In the genomic region with DNA sequence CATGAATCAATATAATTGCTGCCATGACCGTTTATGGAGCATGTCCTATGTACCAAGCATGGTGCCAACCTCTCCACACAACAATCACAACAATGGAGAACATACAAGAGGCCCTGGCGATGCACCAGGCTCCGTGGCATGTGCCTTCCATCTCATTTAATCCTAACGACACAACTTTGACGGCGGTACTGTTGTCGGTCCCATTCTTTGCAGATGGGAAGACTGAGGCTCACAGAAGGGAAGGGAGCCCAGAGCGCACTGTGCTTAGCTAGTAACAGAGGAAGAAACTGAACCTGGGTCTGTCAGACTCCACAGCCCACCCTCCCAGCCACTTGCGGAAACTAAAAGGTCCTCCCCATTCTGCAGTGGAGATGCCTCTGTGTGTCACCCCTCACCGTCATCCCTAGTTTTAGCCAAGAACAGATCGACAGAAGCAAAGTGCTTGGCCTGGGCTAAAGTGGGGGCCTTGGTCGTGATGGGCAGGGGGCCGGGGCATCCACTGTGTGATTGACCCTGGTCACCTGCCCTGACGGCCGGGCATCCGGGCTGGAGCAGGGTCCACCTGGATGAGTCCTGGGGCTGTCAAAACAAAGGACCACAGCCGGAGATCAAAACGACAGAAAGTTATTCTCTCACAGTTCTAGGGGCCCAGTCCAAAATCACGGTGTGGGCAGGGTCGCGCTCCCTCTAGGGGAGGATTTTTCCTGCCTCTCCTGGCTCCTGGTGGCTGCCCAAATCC, we compare ENCODE assay signal across 17 cellular contexts.
DNase-seq lines count a peak whose midpoint lies in the region; ATAC-seq, FAIRE-seq and TF ChIP-seq lines count a peak whose summit lies in the region.
"Had no signal": no experiment of that assay in that cellular context is flagged by ENCODE, and none has a peak within 500 bp of the region (broad histone marks: within the 10 kb centered on the region; RNA-seq: fewer than 3 reads in every experiment).

No MANE protein-coding gene starts in this region.

- FAIRE-seq in D721Med (lab: Jason Lieb, UNC) = no peak

- no peak overlapping the region for H3K4me3 ChIP-seq in right cardiac atrium (ENCODE audit: low read length)
- H3K4me3 ChIP-seq in right atrium auricular region = no peak overlapping the region
- no peak overlapping the region for H3K4me3 ChIP-seq in neural progenitor cell
- no peak overlapping the region for H3K4me3 ChIP-seq in upper lobe of right lung
- H3K4me3 ChIP-seq: HAP-1 had no signal

- WGBS in right cardiac atrium = 88% methylated on average over 21 of the region's 21 CpGs

- no peaks in the 10 kb centered on the region for H3K4me1 ChIP-seq in right cardiac atrium (ENCODE audit: control insufficient read depth, insufficient read depth, low read length)
- no peaks in the 10 kb centered on the region for H3K4me1 ChIP-seq in right atrium auricular region
- peaks cover 22% of the 10 kb centered on the region for H3K4me1 ChIP-seq in neural progenitor cell
- H3K4me1 ChIP-seq in upper lobe of right lung = no peaks in the 10 kb centered on the region
- H3K4me1 ChIP-seq: HAP-1 had no signal

- peak overlapping the region; percentile 6 for H3K27ac ChIP-seq in right cardiac atrium (ENCODE audit: low read length)
- peak overlapping the region in 1 of 2 donors; percentile 11 for H3K27ac ChIP-seq in right atrium auricular region
- H3K27ac ChIP-seq in layer of hippocampus (ENCODE audit: low read depth, low read length) = peak overlapping the region; percentile 72
- H3K27ac ChIP-seq in neural progenitor cell = no peak overlapping the region
- H3K27ac ChIP-seq in upper lobe of right lung = no peak overlapping the region

- peaks cover 5% of the 10 kb centered on the region for H3F3A ChIP-seq in neural progenitor cell (ENCODE audit: low read depth)

- no peaks in the 10 kb centered on the region for H3K79me2 ChIP-seq in neural progenitor cell (ENCODE audit: low read depth)

- no peak for ATAC-seq in right cardiac atrium
- ATAC-seq in upper lobe of right lung = no peak
- no peak for ATAC-seq in T-helper 17 cell

- peaks cover 9% of the 10 kb centered on the region for H3K9me3 Mint-ChIP-seq in neural progenitor cell

- H3K4me3 Mint-ChIP-seq in neural progenitor cell (no peak overlapping the region), T-helper 17 cell (no peak overlapping the region)

- no peak for TF ChIP-seq CTCF in right atrium auricular region (IDR thresholded peaks at IDR 0.05)
- no peak for TF ChIP-seq CTCF in neural progenitor cell (IDR thresholded peaks at IDR 0.05)
- no peak for TF ChIP-seq CTCF in upper lobe of right lung (IDR thresholded peaks at IDR 0.05)
- TF ChIP-seq CTCF in D721Med (IDR thresholded peaks at IDR 0.05; ENCODE audit: insufficient read depth, missing control alignments) = no peak

- no peak overlapping the region for H3K9ac ChIP-seq in neural progenitor cell

- no peaks in the 10 kb centered on the region for H3K36me3 ChIP-seq in right atrium auricular region
- H3K36me3 ChIP-seq in neural progenitor cell = no peaks in the 10 kb centered on the region
- H3K36me3 ChIP-seq in upper lobe of right lung = no peaks in the 10 kb centered on the region
- H3K36me3 ChIP-seq: HAP-1 had no signal

- no peaks in the 10 kb centered on the region for H4K20me1 ChIP-seq in neural progenitor cell (ENCODE audit: low read depth)

- H3K4me2 ChIP-seq in neural progenitor cell = peak overlapping the region; percentile 1

- no peak overlapping the region for H2AFZ ChIP-seq in neural progenitor cell (replicated peaks)

- H3K27ac Mint-ChIP-seq in neural progenitor cell = peak overlapping the region; percentile 82
- no peak overlapping the region for H3K27ac Mint-ChIP-seq in T-helper 17 cell

- no peak for DNase-seq in right cardiac atrium
- DNase-seq in right atrium auricular region (ENCODE audit: low spot score) = no peak
- DNase-seq in neural progenitor cell (ENCODE audit: low spot score) = no peak
- DNase-seq in upper lobe of right lung = peak; percentile 38
- DNase-seq in HK-2 (ENCODE audit: unreplicated experiment) = no peak
- no peak for DNase-seq in T-helper 17 cell
- no peak for DNase-seq in D721Med (ENCODE audit: insufficient read length, low spot score)
- DNase-seq: DMS153; KG1; NCI-H1105; NCI-H1694 treated with DMSO at 0.1 percent for 48 hours; NCI-H345; NCI-H69; NK-92 treated with Interleukin-12 subunit alpha and Interleukin-12 subunit beta, amount 100 ng/mL, for 24 hours; OCI-M1 had no signal

- H3K27me3 Mint-ChIP-seq in neural progenitor cell (ENCODE audit: insufficient read depth, low read depth) = peaks cover 15% of the 10 kb centered on the region
- H3K27me3 Mint-ChIP-seq in T-helper 17 cell = no peaks in the 10 kb centered on the region

- H3K27me3 ChIP-seq in right cardiac atrium (ENCODE audit: control insufficient read depth, insufficient read depth) = no peaks in the 10 kb centered on the region
- H3K27me3 ChIP-seq in right atrium auricular region = no peaks in the 10 kb centered on the region
- H3K27me3 ChIP-seq in layer of hippocampus (ENCODE audit: control insufficient read depth, insufficient read depth, low read length) = no peaks in the 10 kb centered on the region
- H3K27me3 ChIP-seq in neural progenitor cell = no peaks in the 10 kb centered on the region
- H3K27me3 ChIP-seq in upper lobe of right lung = no peaks in the 10 kb centered on the region

- intact Hi-C loops in right cardiac atrium (cut with DNase I) (no loop called here), upper lobe of right lung (cut with DNase I) (no loop called here)

- H3K36me3 Mint-ChIP-seq in neural progenitor cell = peaks cover 5% of the 10 kb centered on the region
- peaks cover 2% of the 10 kb centered on the region for H3K36me3 Mint-ChIP-seq in T-helper 17 cell (ENCODE audit: low read depth)

- H3K4me1 Mint-ChIP-seq in neural progenitor cell (peaks cover 27% of the 10 kb centered on the region), T-helper 17 cell (no peaks in the 10 kb centered on the region)

- H3K9me3 ChIP-seq in right cardiac atrium (ENCODE audit: control insufficient read depth, low read length) (no peaks in the 10 kb centered on the region), right atrium auricular region (peaks cover 0 to 16% of the 10 kb centered on the region in 2 donors), neural progenitor cell (ENCODE audit: low read depth) (no peaks in the 10 kb centered on the region), upper lobe of right lung (peaks cover 4% of the 10 kb centered on the region), T-helper 17 cell (ENCODE audit: control insufficient read depth, low read length, poor library complexity, severe bottlenecking) (no peaks in the 10 kb centered on the region)
- H3K9me3 ChIP-seq: HAP-1 had no signal

Comparison
In these comparisons a context has a peak if more than half of its experiments do, and no peak if none do; other contexts are left out.
1. H3K27ac ChIP-seq: peak in right cardiac atrium (single experiment) and layer of hippocampus (single experiment); none in neural progenitor cell (single experiment) and upper lobe of right lung (single experiment).